17 cellular contexts compared by ENCODE assay signal in the genomic region with DNA sequence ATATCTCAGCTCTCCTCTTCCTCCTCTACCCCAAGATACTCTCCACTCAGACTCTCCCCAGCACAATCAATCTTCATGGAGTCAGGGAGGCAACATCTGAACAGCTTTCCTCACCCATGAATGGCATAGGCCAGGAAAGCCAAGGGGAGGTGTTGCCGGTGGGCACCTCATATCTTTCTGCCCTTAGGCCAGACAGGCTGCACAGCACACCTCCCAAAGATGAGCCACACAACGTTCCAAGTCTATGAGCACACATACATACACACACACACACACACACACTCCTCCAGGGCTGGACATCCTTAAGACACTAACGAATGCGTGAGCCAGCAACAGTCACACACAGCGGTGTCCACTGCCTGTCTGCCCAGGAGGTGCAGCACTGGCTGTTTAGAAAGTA. TPM values are rescaled to one million over a fixed set of nuclear protein-coding genes. Genes with fewer than 3 reads are reported as not detected.
DNase-seq lines count a peak whose midpoint lies in the region; ATAC-seq, FAIRE-seq and TF ChIP-seq lines count a peak whose summit lies in the region.
"Had no signal": no experiment of that assay in that cellular context is flagged by ENCODE, and none has a peak within 500 bp of the region (broad histone marks: within the 10 kb centered on the region; RNA-seq: fewer than 3 reads in every experiment).

No MANE protein-coding gene starts in this region.

- H2AFZ ChIP-seq in H9 (ENCODE audit: low read length): no peak overlapping the region
- H2AFZ ChIP-seq: GM23248 had no signal

- no peak overlapping the region for H3K23ac ChIP-seq in H9 (ENCODE audit: insufficient read length, low read depth, low read length)

- H3K4me1 ChIP-seq in H9 (ENCODE audit: insufficient read depth, low read length) (0 out of 2 replicates have a peak, but pooled peaks cover 2% of the 10 kb centered on the region), kidney (ENCODE audit: control insufficient read depth in 1 of 2, insufficient read depth in 1 of 2, low read depth in 1 of 2, low read length in 2 of 2) (no peaks in the 10 kb centered on the region)
- H3K4me1 ChIP-seq: BLaER1 treated with 17β-estradiol and CSF1 and Interleukin-3, amounts not matched to agents 10 nM and 100 nM had no signal

- no peak overlapping the region for H3K14ac ChIP-seq in H9 (ENCODE audit: insufficient read depth, low read length)

- no peaks in the 10 kb centered on the region for H3K9me3 Mint-ChIP-seq in H9
- H3K9me3 Mint-ChIP-seq in activated T-helper 2 cell treated with anti-CD3 and anti-CD28 coated beads, Interferon-gamma antibody, Interleukin-2, Interleukin-4, amounts not matched to agents 10 μg/mL and 5 μg/mL and 100 μg/mL, durations not matched to agents 14 hours and 24 hours and 36 hours: no peaks in the 10 kb centered on the region

- DNase-seq in H9 (no peak), kidney (peak; percentile 18), NCI-H82 (lab: John Stamatoyannopoulos, UW) (no peak), NCI-H1417 treated with DMSO at 0.1 percent for 48 hours (lab: John Stamatoyannopoulos, UW) (no peak)
- no peak for DNase-seq in activated T-helper 2 cell treated with anti-CD3 and anti-CD28 coated beads, Interferon-gamma antibody, Interleukin-2, Interleukin-4, amounts not matched to agents 10 μg/mL and 5 μg/mL and 100 μg/mL, durations not matched to agents 14 hours and 24 hours and 36 hours (ENCODE audit: low spot score)
- DNase-seq: ACHN; CD4-positive, CD25-positive, alpha-beta regulatory T cell; DMS53; GF-D8; GM23248; HFFc6 had no signal

- H3K27me3 ChIP-seq in H9 (ENCODE audit: insufficient read depth, low read length): no peaks in the 10 kb centered on the region
- H3K27me3 ChIP-seq: BLaER1 treated with 17β-estradiol and CSF1 and Interleukin-3, amounts not matched to agents 10 nM and 100 nM had no signal

- H4K8ac ChIP-seq in H9 (replicated peaks; ENCODE audit: insufficient read length, low read depth, low read length): no peak overlapping the region

- TF ChIP-seq CTCF in H9 (conservative IDR thresholded peaks at IDR 0.05) (no peak), kidney (IDR thresholded peaks at IDR 0.05; ENCODE audit: borderline replicate concordance, extremely low read depth, insufficient read depth) (no peak)

- H3K4me3 ChIP-seq in kidney (ENCODE audit: low read length in 2 of 2): no peak overlapping the region
- H3K4me3 ChIP-seq: BLaER1 treated with 17β-estradiol and CSF1 and Interleukin-3, amounts not matched to agents 10 nM and 100 nM; GM23248; HAP-1 had no signal

- no peak overlapping the region for H4K91ac ChIP-seq in H9 (ENCODE audit: insufficient read length, low read depth, low read length)

- H3K18ac ChIP-seq in H9 (ENCODE audit: insufficient read length, low read depth, low read length): no peak overlapping the region

- H3K56ac ChIP-seq in H9 (ENCODE audit: insufficient read length, low read depth, low read length): no peak overlapping the region

- no peak overlapping the region for H3K9ac ChIP-seq in H9 (ENCODE audit: extremely low read depth, insufficient read length, low read length)
- no peak overlapping the region for H3K9ac ChIP-seq in kidney (ENCODE audit: low read length in 2 of 2)
- H3K9ac ChIP-seq: BLaER1 treated with 17β-estradiol and CSF1 and Interleukin-3, amounts not matched to agents 10 nM and 100 nM; GM23248 had no signal

- no CpG with 5 or more reads among the region's 5 CpGs for WGBS in H9 (ENCODE audit: extremely low coverage, insufficient read length, low lambda C conversion rate)

- H2BK12ac ChIP-seq in H9 (ENCODE audit: insufficient read length, low read depth, low read length): no peak overlapping the region

- no peak overlapping the region for H3T11ph ChIP-seq in H9 (ENCODE audit: low read length)

- intact Hi-C loops in kidney (cut with DNase I): no loop called here
- intact Hi-C loops in activated T-helper 2 cell treated with anti-CD3 and anti-CD28 coated beads, Interferon-gamma antibody, Interleukin-2, Interleukin-4, amounts not matched to agents 10 μg/mL and 5 μg/mL and 100 μg/mL, durations not matched to agents 14 hours and 24 hours and 36 hours (cut with micrococcal nuclease): no loop called here

- no peaks in the 10 kb centered on the region for H4K20me1 ChIP-seq in H9 (ENCODE audit: control insufficient read depth, insufficient read depth, insufficient read length)
- H4K20me1 ChIP-seq: BLaER1 treated with 17β-estradiol and CSF1 and Interleukin-3, amounts not matched to agents 10 nM and 100 nM had no signal

- H3K27ac Mint-ChIP-seq in H9: peak overlapping the region in 2 of 3 experiments; percentile 6 to 12; a peak in 1 of 7 replicates
- H3K27ac Mint-ChIP-seq in activated T-helper 2 cell treated with anti-CD3 and anti-CD28 coated beads, Interferon-gamma antibody, Interleukin-2, Interleukin-4, amounts not matched to agents 10 μg/mL and 5 μg/mL and 100 μg/mL, durations not matched to agents 14 hours and 24 hours and 36 hours: no peak overlapping the region
- H3K27ac Mint-ChIP-seq: CD4-positive, CD25-positive, alpha-beta regulatory T cell; HFFc6 had no signal

- peaks cover 40 to 41% of the 10 kb centered on the region in 2 experiments for H3K4me1 Mint-ChIP-seq in H9
- no peaks in the 10 kb centered on the region for H3K4me1 Mint-ChIP-seq in activated T-helper 2 cell treated with anti-CD3 and anti-CD28 coated beads, Interferon-gamma antibody, Interleukin-2, Interleukin-4, amounts not matched to agents 10 μg/mL and 5 μg/mL and 100 μg/mL, durations not matched to agents 14 hours and 24 hours and 36 hours (ENCODE audit: low read depth)
- H3K4me1 Mint-ChIP-seq: CD4-positive, CD25-positive, alpha-beta regulatory T cell had no signal

- H3K9me3 ChIP-seq in H9 (ENCODE audit: control insufficient read depth, low read depth, low read length) (no peaks in the 10 kb centered on the region), kidney (ENCODE audit: control insufficient read depth in 1 of 2, low read length in 2 of 2) (no peaks in the 10 kb centered on the region)
- H3K9me3 ChIP-seq: BLaER1 treated with 17β-estradiol and CSF1 and Interleukin-3, amounts not matched to agents 10 nM and 100 nM; HAP-1 had no signal

- no peak overlapping the region for H4K5ac ChIP-seq in H9 (ENCODE audit: insufficient read length, low read depth, low read length)

- no peaks in the 10 kb centered on the region for H3K27me3 Mint-ChIP-seq in H9 (ENCODE audit: low read depth)
- no peaks in the 10 kb centered on the region for H3K27me3 Mint-ChIP-seq in activated T-helper 2 cell treated with anti-CD3 and anti-CD28 coated beads, Interferon-gamma antibody, Interleukin-2, Interleukin-4, amounts not matched to agents 10 μg/mL and 5 μg/mL and 100 μg/mL, durations not matched to agents 14 hours and 24 hours and 36 hours (ENCODE audit: low read depth)

- H3K23me2 ChIP-seq in H9 (ENCODE audit: insufficient read length, low read depth, low read length, poor library complexity, severe bottlenecking): no peaks in the 10 kb centered on the region

- peaks cover 2% of the 10 kb centered on the region for H3K79me1 ChIP-seq in H9 (ENCODE audit: insufficient read depth, low read depth, low read length, poor library complexity, severe bottlenecking)

- H2BK20ac ChIP-seq in H9 (ENCODE audit: low read depth, low read length, poor library complexity, severe bottlenecking): no peak overlapping the region

- no peak overlapping the region for H3K4me2 ChIP-seq in H9 (ENCODE audit: insufficient read depth, insufficient read length, low read length)
- H3K4me2 ChIP-seq: BLaER1 treated with 17β-estradiol and CSF1 and Interleukin-3, amounts not matched to agents 10 nM and 100 nM had no signal

- no peak overlapping the region for H2AK5ac ChIP-seq in H9 (ENCODE audit: insufficient read length, low read length)

- FAIRE-seq in kidney (lab: Jason Lieb, UNC): no peak

- H2BK15ac ChIP-seq in H9 (ENCODE audit: low read depth, low read length): no peak overlapping the region

- H3K4me3 Mint-ChIP-seq in H9: no peak overlapping the region
- no peak overlapping the region for H3K4me3 Mint-ChIP-seq in activated T-helper 2 cell treated with anti-CD3 and anti-CD28 coated beads, Interferon-gamma antibody, Interleukin-2, Interleukin-4, amounts not matched to agents 10 μg/mL and 5 μg/mL and 100 μg/mL, durations not matched to agents 14 hours and 24 hours and 36 hours (ENCODE audit: low read depth)
- H3K4me3 Mint-ChIP-seq: CD4-positive, CD25-positive, alpha-beta regulatory T cell; HFFc6 had no signal

- no peak overlapping the region for H3K27ac ChIP-seq in H9 (ENCODE audit: insufficient read length, low read depth, low read length)
- peak overlapping the region; percentile 61 for H3K27ac ChIP-seq in cingulate gyrus (ENCODE audit: low read depth, low read length)
- H3K27ac ChIP-seq in kidney (ENCODE audit: low read depth in 2 of 2, low read length in 2 of 2): no peak overlapping the region
- H3K27ac ChIP-seq in temporal lobe (ENCODE audit: low read depth, low read length): peak overlapping the region; percentile 99
- H3K27ac ChIP-seq: BLaER1 treated with 17β-estradiol and CSF1 and Interleukin-3, amounts not matched to agents 10 nM and 100 nM; GM23248; HL-60 had no signal

- no peaks in the 10 kb centered on the region for H3K36me3 ChIP-seq in kidney (ENCODE audit: control insufficient read depth in 1 of 2, insufficient read depth in 2 of 2, low read length in 2 of 2)
- H3K36me3 ChIP-seq: BLaER1 treated with 17β-estradiol and CSF1 and Interleukin-3, amounts not matched to agents 10 nM and 100 nM; HAP-1 had no signal

- H3K36me3 Mint-ChIP-seq in H9 (ENCODE audit: insufficient read depth in 1 of 3, low read depth in 3 of 3): no peaks in the 10 kb centered on the region
- H3K36me3 Mint-ChIP-seq in activated T-helper 2 cell treated with anti-CD3 and anti-CD28 coated beads, Interferon-gamma antibody, Interleukin-2, Interleukin-4, amounts not matched to agents 10 μg/mL and 5 μg/mL and 100 μg/mL, durations not matched to agents 14 hours and 24 hours and 36 hours (ENCODE audit: low read depth): no peaks in the 10 kb centered on the region
- H3K36me3 Mint-ChIP-seq: CD4-positive, CD25-positive, alpha-beta regulatory T cell had no signal

- no peak overlapping the region for H2BK5ac ChIP-seq in H9 (ENCODE audit: insufficient read length, low read length)

- no peak for ATAC-seq in GM19455 (IDR thresholded peaks at IDR 0.05; ENCODE audit: unreplicated experiment)

- no peaks in the 10 kb centered on the region; the same call in 1 of the 2 replicates for H3K79me2 ChIP-seq in H9 (ENCODE audit: insufficient read depth, low read length)

- H2BK120ac ChIP-seq in H9 (ENCODE audit: low read depth, low read length, poor library complexity, severe bottlenecking): no peak overlapping the region

- H3K4ac ChIP-seq in H9 (ENCODE audit: low read depth, low read length): no peak overlapping the region

RNA-seq across cellular contexts. Expression of a gene that starts 17.7 kb away (rescaled TPM):
- total RNA-seq in H9 (2021) (52.3 and 52.7 TPM in 2 replicates), kidney (42.7 TPM), temporal lobe (9.8 TPM)
- polyA plus RNA-seq in kidney (ENCODE audit: insufficient read depth, low read depth, low replicate concordance): 9.8 TPM
- not detected in 2 replicates for total RNA-seq in activated T-helper 2 cell treated with anti-CD3 and anti-CD28 coated beads, Interferon-gamma antibody, Interleukin-2, Interleukin-4, amounts not matched to agents 10 μg/mL and 5 μg/mL and 100 μg/mL, durations not matched to agents 14 hours and 24 hours and 36 hours
- total RNA-seq: GM23248, HFFc6 had no signal
- polyA plus RNA-seq: GM23248 had no signal

Comparison
In these comparisons a context has a peak if more than half of its experiments do, and no peak if none do; other contexts are left out.
1. H3K27ac ChIP-seq: peak in cingulate gyrus (single experiment) and temporal lobe (single experiment); none in H9 (single experiment) and kidney (0 of 2).
2. RNA of a gene that starts 17.7 kb away (total RNA-seq): 52.3 to 52.7 TPM in H9, 42.7 TPM in kidney (single experiment) and 9.8 TPM in temporal lobe (single experiment); not detected in activated T-helper 2 cell treated with anti-CD3 and anti-CD28 coated beads, Interferon-gamma antibody, Interleukin-2, Interleukin-4, amounts not matched to agents 10 μg/mL and 5 μg/mL and 100 μg/mL, durations not matched to agents 14 hours and 24 hours and 36 hours; every median in the first group is over 10 times any median in the second.